ENCODE assay signal across 10 cellular contexts in genomic region chr9:77453857-77454647, GRCh38.
A peak's percentile ranks its signal among the peaks of the same experiment; 100 is the strongest.
DNase-seq lines count a peak whose midpoint lies in the region; ATAC-seq and TF ChIP-seq lines count a peak whose summit lies in the region.
"Had no signal": no experiment of that assay in that cellular context is flagged by ENCODE, and none has a peak within 500 bp of the region (broad histone marks: within the 10 kb centered on the region; RNA-seq: fewer than 3 reads in every experiment).

No MANE protein-coding gene starts in this region.

- no peak overlapping the region for H3K4me3 ChIP-seq in CD4-positive, alpha-beta memory T cell (ENCODE audit: low read length in 2 of 2)

- no peak overlapping the region for H3K27ac ChIP-seq in CD4-positive, alpha-beta memory T cell (ENCODE audit: low read depth, low read length)

- DNase-seq in CD4-positive, alpha-beta memory T cell = no peak
- DNase-seq in UCSD-AML1 (lab: John Stamatoyannopoulos, UW; ENCODE audit: unreplicated experiment) = peak; percentile 36
- no peak for DNase-seq in immature natural killer cell
- DNase-seq in stimulated activated CD4-positive, alpha-beta T cell treated with anti-CD3 and anti-CD28 coated beads, Interleukin-15, amount 100 ng/mL, for 24 hours = no peak
- no peak for DNase-seq in omental fat pad (ENCODE audit: low spot score)
- DNase-seq: NCI-H526 treated with DMSO at 0.1 percent for 48 hours had no signal

- peak; percentile 38 for ATAC-seq in HG03025 (IDR thresholded peaks at IDR 0.05; ENCODE audit: low FRiP score, unreplicated experiment)
- ATAC-seq in HG03139 (IDR thresholded peaks at IDR 0.05; ENCODE audit: unreplicated experiment) = no peak
- ATAC-seq in omental fat pad (ENCODE audit: low FRiP score) = no peak
- no peak for ATAC-seq in GM19455 (IDR thresholded peaks at IDR 0.05; ENCODE audit: unreplicated experiment)
- ATAC-seq: SK-N-SH treated with all-trans-retinoic acid at 6 μM for 48 hours had no signal

- POLR2A ChIA-PET in CD4-positive, alpha-beta memory T cell (lab: Charles Lee; ENCODE audit: partially characterized antibody) = interaction anchor here (0.7 kb wide), 1 partner anchor 892 kb away, joined by 4 read pairs; no protein-coding TSS in a partner anchor

- H3K27me3 ChIP-seq in CD4-positive, alpha-beta memory T cell (ENCODE audit: insufficient read depth, low read length) = no peaks in the 10 kb centered on the region

- peaks cover 8 to 22% (median 14%) of the 10 kb centered on the region in 4 donors for H3K4me1 Mint-ChIP-seq in CD4-positive, alpha-beta memory T cell
- peaks cover 2 to 18% of the 10 kb centered on the region in 2 donors for H3K4me1 Mint-ChIP-seq in immature natural killer cell

- no peak for TF ChIP-seq CTCF in omental fat pad (IDR thresholded peaks at IDR 0.05)

- H3K9me3 Mint-ChIP-seq in CD4-positive, alpha-beta memory T cell = no peaks in the 10 kb centered on the region
- no peaks in the 10 kb centered on the region for H3K9me3 Mint-ChIP-seq in immature natural killer cell

- no peaks in the 10 kb centered on the region for H3K9me3 ChIP-seq in CD4-positive, alpha-beta memory T cell (ENCODE audit: control insufficient read depth in 1 of 2, low read length in 2 of 2)

- no peaks in the 10 kb centered on the region for H3K4me1 ChIP-seq in CD4-positive, alpha-beta memory T cell (ENCODE audit: insufficient read depth, low read length)

- H3K4me3 Mint-ChIP-seq in CD4-positive, alpha-beta memory T cell = peak overlapping the region; percentile 75 to 87 (median 78)
- peak overlapping the region; percentile 38 to 78 (median 58) for H3K4me3 Mint-ChIP-seq in immature natural killer cell

- no peaks in the 10 kb centered on the region for H3K36me3 Mint-ChIP-seq in CD4-positive, alpha-beta memory T cell
- H3K36me3 Mint-ChIP-seq in immature natural killer cell = no peaks in the 10 kb centered on the region

- CTCF ChIA-PET in CD4-positive, alpha-beta memory T cell (lab: Charles Lee; ENCODE audit: partially characterized antibody) = interaction anchor here (1.2 to 8.0 kb wide), 13 partner anchors 10 to 916 kb away, joined by 3 to 107 read pairs (median 5); no protein-coding TSS in a partner anchor

- intact Hi-C loops in CD4-positive, alpha-beta memory T cell (cut with micrococcal nuclease) = loop anchor here (10.0 kb wide), 2 partner anchors 301 to 521 kb away; no protein-coding TSS in a partner anchor

- no peaks in the 10 kb centered on the region for H3K36me3 ChIP-seq in CD4-positive, alpha-beta memory T cell (ENCODE audit: insufficient read depth, low read length)

- H3K27ac Mint-ChIP-seq in CD4-positive, alpha-beta memory T cell = peak overlapping the region in 5 of 7 donors; percentile 16 to 89 (median 81)
- H3K27ac Mint-ChIP-seq in immature natural killer cell = no peak overlapping the region

- peaks cover 3 to 10% of the 10 kb centered on the region in 2 donors for H3K27me3 Mint-ChIP-seq in CD4-positive, alpha-beta memory T cell
- H3K27me3 Mint-ChIP-seq in immature natural killer cell (ENCODE audit: low read depth in 3 of 3) = peaks cover 0 to 5% (median 5%) of the 10 kb centered on the region in 3 donors

Comparison
In these comparisons a context has a peak if more than half of its experiments do, and no peak if none do; other contexts are left out.
1. H3K27ac Mint-ChIP-seq: peak in CD4-positive, alpha-beta memory T cell (5 of 7); none in immature natural killer cell (0 of 6).